ENCODE assay signal across 6 cellular contexts in genomic region chr11:47233989-47234668, GRCh38. TPM values are rescaled to one million over a fixed set of nuclear protein-coding genes. Genes with fewer than 3 reads are reported as not detected.
A peak's percentile ranks its signal among the peaks of the same experiment; 100 is the strongest.
DNase-seq lines count a peak whose midpoint lies in the region; TF ChIP-seq lines count a peak whose summit lies in the region.

No MANE protein-coding gene starts in this region.

- peak overlapping the region; percentile 37 for H3K4me3 ChIP-seq in left ventricle myocardium inferior

- H3K27ac ChIP-seq in left ventricle myocardium inferior (replicated peaks) = peak overlapping the region; percentile 64

- TF ChIP-seq CTCF in left ventricle myocardium inferior (IDR thresholded peaks at IDR 0.05; ENCODE audit: borderline replicate concordance) = peak; percentile 54

- peak; percentile 75 for DNase-seq in G401 (ENCODE audit: low spot score)
- peak; percentile 39 for DNase-seq in SHP77 treated with DMSO at 0.1 percent for 48 hours (lab: John Stamatoyannopoulos, UW)
- peak; percentile 33 for DNase-seq in left ventricle myocardium inferior
- no peak for DNase-seq in mucosa of gallbladder (ENCODE audit: low spot score)
- no peak for DNase-seq in SK-N-DZ (ENCODE audit: low spot score)
- no peak for DNase-seq in activated gamma-delta T cell (lab: John Stamatoyannopoulos, UW)

- intact Hi-C loops in left ventricle myocardium inferior (cut with micrococcal nuclease) = no loop called here

- H3K36me3 ChIP-seq in left ventricle myocardium inferior = peaks cover 42% of the 10 kb centered on the region

- in situ Hi-C loops in G401 (cut with HindIII; ENCODE audit: low sequenced_read_pairs) = loop anchor here (5.0 kb wide), 1 partner anchor 52 kb away; no protein-coding TSS in a partner anchor

- no peaks in the 10 kb centered on the region for H3K9me3 ChIP-seq in left ventricle myocardium inferior (replicated peaks)

- H3K27me3 ChIP-seq in left ventricle myocardium inferior (ENCODE audit: low read depth) = no peaks in the 10 kb centered on the region

- peaks cover 28% of the 10 kb centered on the region for H3K4me1 ChIP-seq in left ventricle myocardium inferior

RNA-seq across cellular contexts. Expression of gene ACP2, which starts 14.5 kb away (rescaled TPM):
- total RNA-seq in G401 (2014; rRNA removed; shearing (Covaris generic)) = 27.8 and 41.4 TPM in 2 replicates
- 17.7 TPM for total RNA-seq in left ventricle myocardium inferior
- total RNA-seq in mucosa of gallbladder = 48.5 TPM
- 21.7 and 47.0 TPM in 2 replicates for polyA plus RNA-seq in SK-N-DZ (2014; cell fraction: cytosol; rRNA removed)
- polyA plus RNA-seq in SK-N-DZ (2014; cell fraction: nucleus; rRNA removed) = 42.8 and 47.1 TPM in 2 replicates

RNA-seq across cellular contexts. Expression of gene DDB2, which starts 19.4 kb away (rescaled TPM):
- total RNA-seq in G401 (2014; rRNA removed; shearing (Covaris generic)) = 53.2 and 53.4 TPM in 2 replicates
- total RNA-seq in left ventricle myocardium inferior = 8.7 TPM
- total RNA-seq in mucosa of gallbladder = 22.7 TPM
- polyA plus RNA-seq in SK-N-DZ (2014; cell fraction: cytosol; rRNA removed) = 25.6 and 28.8 TPM in 2 replicates
- polyA plus RNA-seq in SK-N-DZ (2014; cell fraction: nucleus; rRNA removed) = 34.3 and 36.5 TPM in 2 replicates

RNA-seq across cellular contexts. Expression of gene NR1H3, which starts 23.7 kb away (rescaled TPM):
- total RNA-seq in G401 (2014; rRNA removed; shearing (Covaris generic)) = 13.7 and 14.1 TPM in 2 replicates
- 11.7 TPM for total RNA-seq in left ventricle myocardium inferior
- 33.5 TPM for total RNA-seq in mucosa of gallbladder
- 9.1 and 11.0 TPM in 2 replicates for polyA plus RNA-seq in SK-N-DZ (2014; cell fraction: cytosol; rRNA removed)
- polyA plus RNA-seq in SK-N-DZ (2014; cell fraction: nucleus; rRNA removed) = 18.6 and 23.2 TPM in 2 replicates

RNA-seq across cellular contexts. Expression of gene MADD, which starts 35.8 kb away (rescaled TPM):
- total RNA-seq in G401 (2014; rRNA removed; shearing (Covaris generic)) = 12.9 and 13.4 TPM in 2 replicates
- total RNA-seq in left ventricle myocardium inferior = 40.9 TPM
- 57.1 TPM for total RNA-seq in mucosa of gallbladder
- polyA plus RNA-seq in SK-N-DZ (2014; cell fraction: cytosol; rRNA removed) = 25.1 and 35.4 TPM in 2 replicates
- 71.8 and 128 TPM in 2 replicates for polyA plus RNA-seq in SK-N-DZ (2014; cell fraction: nucleus; rRNA removed)

RNA-seq across cellular contexts. Expression of gene PACSIN3, which starts 47.9 kb away (rescaled TPM):
- total RNA-seq in G401 (2014; rRNA removed; shearing (Covaris generic)) = 83.4 and 88.1 TPM in 2 replicates
- total RNA-seq in left ventricle myocardium inferior (198 TPM), mucosa of gallbladder (34.4 TPM)
- polyA plus RNA-seq in SK-N-DZ (2014; cell fraction: cytosol; rRNA removed) = 35.3 and 47.8 TPM in 2 replicates
- polyA plus RNA-seq in SK-N-DZ (2014; cell fraction: nucleus; rRNA removed) = 35.5 and 37.7 TPM in 2 replicates

Comparison
In these comparisons a context has a peak if more than half of its experiments do, and no peak if none do; other contexts are left out.
1. DNase-seq: peak in G401 (single experiment), SHP77 treated with DMSO at 0.1 percent for 48 hours (single experiment) and left ventricle myocardium inferior (single experiment); none in mucosa of gallbladder (single experiment), SK-N-DZ (single experiment) and activated gamma-delta T cell (single experiment).